ENCODE assay signal across 9 cellular contexts in the genomic region with DNA sequence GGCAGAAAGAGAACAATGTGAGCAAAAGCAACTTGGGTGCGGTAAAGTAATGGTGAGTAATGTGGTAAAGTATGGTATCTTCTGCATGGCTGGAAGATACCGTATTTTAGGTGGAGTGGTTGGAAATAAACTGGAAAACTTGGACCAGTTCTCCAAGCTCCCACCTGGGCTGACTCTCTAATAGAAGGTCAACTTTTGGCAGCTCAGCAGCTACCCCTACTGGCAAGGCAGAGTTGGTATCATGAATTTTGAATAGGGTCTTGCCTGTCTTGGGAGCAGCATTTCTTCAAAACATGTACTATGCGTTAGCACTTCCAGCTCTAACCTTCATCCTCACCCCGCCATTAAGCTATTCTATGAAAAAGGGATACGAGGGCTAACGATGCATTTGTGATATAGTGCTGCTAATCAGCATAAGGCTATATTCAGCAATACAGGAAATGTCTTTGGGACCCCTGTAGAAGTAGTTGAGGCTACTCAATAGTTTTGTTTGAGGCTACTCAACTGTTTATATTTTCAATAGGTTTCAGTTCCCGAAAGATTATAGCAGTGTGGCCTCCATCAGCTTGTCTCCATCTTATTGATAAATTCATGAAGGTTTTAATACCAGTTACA.
A peak's percentile ranks its signal among the peaks of the same experiment; 100 is the strongest.
DNase-seq lines count a peak whose midpoint lies in the region; ATAC-seq and TF ChIP-seq lines count a peak whose summit lies in the region.
"Had no signal": no experiment of that assay in that cellular context is flagged by ENCODE, and none has a peak within 500 bp of the region (broad histone marks: within the 10 kb centered on the region; RNA-seq: fewer than 3 reads in every experiment).

No MANE protein-coding gene starts in this region.

- H3K27me3 ChIP-seq in A673 (replicated peaks; ENCODE audit: insufficient read depth, low read depth, low read length, poor library complexity) (peaks cover 29% of the 10 kb centered on the region), mammary epithelial cell (ENCODE audit: insufficient read depth, low read length) (no peaks in the 10 kb centered on the region), upper lobe of right lung (no peaks in the 10 kb centered on the region)

- dilution Hi-C loops in mammary epithelial cell (cut with HindIII; ENCODE audit: low sequenced_read_pairs): no loop called here

- 26% methylated on average over 7 of the region's 7 CpGs for WGBS in mammary epithelial cell (ENCODE audit: low coverage, missing lambda C conversion rate)

- CTCF ChIA-PET in A673 (lab: Charles Lee): interaction anchor here (0.6 to 1.7 kb wide), 3 partner anchors 271 to 1140 kb away, joined by 3 to 5 read pairs (median 3); no protein-coding TSS in a partner anchor
- CTCF ChIA-PET in mammary epithelial cell (lab: Charles Lee; ENCODE audit: low non-redundant PET): interaction anchor here (0.6 to 1.0 kb wide), 2 partner anchors 902 to 932 kb away, joined by 3 to 7 read pairs; no protein-coding TSS in a partner anchor

- peak; percentile 75 for TF ChIP-seq CTCF in A673 (conservative IDR thresholded peaks at IDR 0.05; ENCODE audit: low read depth, low read length)
- peak; percentile 90 for TF ChIP-seq CTCF in GM12872 (IDR thresholded peaks at IDR 0.05; ENCODE audit: insufficient read depth, low read depth, low read length)
- TF ChIP-seq CTCF in mammary epithelial cell (conservative IDR thresholded peaks at IDR 0.05 in 1 of 2, IDR thresholded peaks at IDR 0.05 in 1 of 2; ENCODE audit: extremely low read depth in 1 of 2, insufficient read depth in 1 of 2, low read depth in 1 of 2, low read length in 2 of 2): peak; percentile 87 to 88
- peak; percentile 64 for TF ChIP-seq CTCF in upper lobe of right lung (IDR thresholded peaks at IDR 0.05)

- in situ Hi-C loops in mammary epithelial cell (cut with MboI; ENCODE audit: low sequenced_read_pairs in 2 of 2): loop anchor here in 1 of 2 donors (25.0 kb wide), 1 partner anchor 685 kb away; a partner anchor contains a TSS

- BruUV-seq in A673 (replicated peaks; lab: Mats Ljungman, UMichigan): no TSS peak
- BruUV-seq in mammary epithelial cell (replicated peaks; lab: Mats Ljungman, UMichigan): no TSS peak

- H3K27ac ChIP-seq in A673 (ENCODE audit: low read depth, low read length, poor library complexity, severe bottlenecking) (no peak overlapping the region), mammary epithelial cell (ENCODE audit: insufficient read depth, low read depth, low read length) (no peak overlapping the region), upper lobe of right lung (no peak overlapping the region)
- H3K27ac ChIP-seq: epithelial cell of prostate had no signal

- POLR2A ChIA-PET in A673 (lab: Charles Lee; ENCODE audit: low non-redundant PET): no interaction called here

- H3K4me3 ChIP-seq in A673 (ENCODE audit: low read depth, low read length, poor library complexity, severe bottlenecking) (no peak overlapping the region), mammary epithelial cell (replicated peaks in 1 of 3; ENCODE audit: insufficient read depth in 1 of 3, low read depth in 2 of 3, low read length in 3 of 3) (no peak overlapping the region), upper lobe of right lung (no peak overlapping the region)

- peak; percentile 68 for DNase-seq in A673 (ENCODE audit: low spot score)
- peak; percentile 77 for DNase-seq in NCI-H82 (lab: John Stamatoyannopoulos, UW)
- DNase-seq in mammary epithelial cell: peak; percentile 78
- DNase-seq in left colon: peak; percentile 16 to 25
- no peak for DNase-seq in upper lobe of right lung

- H3K4me1 ChIP-seq in A673 (ENCODE audit: insufficient read depth, low read length, poor library complexity, severe bottlenecking) (no peaks in the 10 kb centered on the region), mammary epithelial cell (ENCODE audit: insufficient read depth, low read length) (peaks cover 39% of the 10 kb centered on the region), upper lobe of right lung (peaks cover 3% of the 10 kb centered on the region)

- no peaks in the 10 kb centered on the region for H4K20me1 ChIP-seq in mammary epithelial cell (ENCODE audit: insufficient read depth, low read length)

- no peaks in the 10 kb centered on the region for H3K79me2 ChIP-seq in mammary epithelial cell (ENCODE audit: insufficient read depth, low read length)

- no peak overlapping the region for H3K9ac ChIP-seq in mammary epithelial cell (ENCODE audit: insufficient read depth, low read length)

- intact Hi-C loops in A673 (cut with micrococcal nuclease; ENCODE audit: unreplicated experiment) (loop anchor here (5.0 to 10.0 kb wide), 4 partner anchors 700 to 1140 kb away; no protein-coding TSS in a partner anchor), mammary epithelial cell (cut with micrococcal nuclease) (loop anchor here (1.0 to 10.0 kb wide), 7 partner anchors 91 to 1139 kb away; a partner anchor contains a TSS), left colon (cut with DNase I, micrococcal nuclease) (no loop called here), upper lobe of right lung (cut with DNase I) (no loop called here)

- ATAC-seq in HG03442 (IDR thresholded peaks at IDR 0.05; ENCODE audit: unreplicated experiment) (peak; percentile 58), left colon (peak; percentile 44), upper lobe of right lung (peak; percentile 75), GM21381 (IDR thresholded peaks at IDR 0.05; ENCODE audit: unreplicated experiment) (no peak)

- H3K36me3 ChIP-seq in A673 (ENCODE audit: insufficient read depth, low read length, poor library complexity, severe bottlenecking) (no peaks in the 10 kb centered on the region), mammary epithelial cell (ENCODE audit: insufficient read depth, low read length) (no peaks in the 10 kb centered on the region), upper lobe of right lung (no peaks in the 10 kb centered on the region)

- H3K9me3 ChIP-seq in A673 (ENCODE audit: low read depth, low read length, poor library complexity, severe bottlenecking) (no peaks in the 10 kb centered on the region), mammary epithelial cell (replicated peaks; ENCODE audit: insufficient read depth, low read length) (no peaks in the 10 kb centered on the region), upper lobe of right lung (no peaks in the 10 kb centered on the region)

- H2AFZ ChIP-seq in mammary epithelial cell (ENCODE audit: low read depth, low read length): no peak overlapping the region

- no peak overlapping the region for H3K4me2 ChIP-seq in mammary epithelial cell (ENCODE audit: insufficient read depth, low read depth, low read length)

Comparison
In these comparisons a context has a peak if more than half of its experiments do, and no peak if none do; other contexts are left out.
1. intact Hi-C loops: an anchor here in A673 (5.0 to 10.0 kb wide) and mammary epithelial cell (1.0 to 10.0 kb wide); none called in left colon and upper lobe of right lung.